30 cellular contexts compared by ENCODE assay signal in genomic region chr2:232520088-232520487, GRCh38. TPM values are rescaled to one million over a fixed set of nuclear protein-coding genes. Genes with fewer than 3 reads are reported as not detected.
"Had no signal": no experiment of that assay in that cellular context is flagged by ENCODE, and none has a peak within 500 bp of the region (broad histone marks: within the 10 kb centered on the region; RNA-seq: fewer than 3 reads in every experiment).

PRSS56 (plus strand) TSS chr2:232520388; CDS start chr2:232520599, 211 bp downstream.

- H3K9me3 Mint-ChIP-seq: naive thymus-derived CD4-positive, alpha-beta T cell had no signal

- H3K9me3 ChIP-seq: neutrophil, right atrium auricular region, sigmoid colon, stomach, thoracic aorta, transverse colon had no signal

- H3K36me3 ChIP-seq: neutrophil, right atrium auricular region, sigmoid colon, stomach, thoracic aorta, transverse colon had no signal

- ATAC-seq: left lobe of liver; naive thymus-derived CD4-positive, alpha-beta T cell had no signal

- H3K4me3 ChIP-seq: right atrium auricular region, transverse colon had no signal

- H3K27ac ChIP-seq: coronary artery, neutrophil, right atrium auricular region, sigmoid colon, skin epidermis, stomach, thoracic aorta, transverse colon had no signal

- H3K36me3 Mint-ChIP-seq: naive thymus-derived CD4-positive, alpha-beta T cell had no signal

- DNase-seq: effector CD8-positive, alpha-beta T cell; foreskin melanocyte; head of caudate nucleus; hippocampal formation; mammary epithelial cell; naive thymus-derived CD4-positive, alpha-beta T cell; posterior cingulate gyrus; sigmoid colon; stimulated activated CD4-positive, alpha-beta T cell treated with anti-CD3 and anti-CD28 coated beads, Interleukin-2, amount 100 ng/mL, for 24 hours; stimulated activated CD4-positive, alpha-beta T cell treated with anti-CD3 and anti-CD28 coated beads, Interleukin-4, amount 100 ng/mL, for 4 hours; stimulated activated naive CD4-positive, alpha-beta T cell; stomach; substantia nigra; transverse colon had no signal

RNA-seq across cellular contexts. Expression of gene PRSS56, which starts in this region (rescaled TPM):
- total RNA-seq: chondrocyte; dermis microvascular lymphatic vessel endothelial cell; kidney epithelial cell; left lobe of liver; lower leg skin; mammary epithelial cell; mesenteric fat pad; mononuclear cell; naive thymus-derived CD4-positive, alpha-beta T cell; osteocyte; pulmonary artery endothelial cell; sigmoid colon; stomach; thoracic aorta; transverse colon; ureter had no signal
- polyA plus RNA-seq: esophagus; mammary epithelial cell; naive thymus-derived CD4-positive, alpha-beta T cell; sigmoid colon; stomach had no signal
